ENCODE assay signal across 9 cellular contexts in genomic region chr3:31522152-31522551, GRCh38. TPM values are rescaled to one million over a fixed set of nuclear protein-coding genes. Genes with fewer than 3 reads are reported as not detected.
DNase-seq lines count a peak whose midpoint lies in the region; ATAC-seq and TF ChIP-seq lines count a peak whose summit lies in the region.
"Had no signal": no experiment of that assay in that cellular context is flagged by ENCODE, and none has a peak within 500 bp of the region (broad histone marks: within the 10 kb centered on the region; RNA-seq: fewer than 3 reads in every experiment).

No MANE protein-coding gene starts in this region.

- H3K27me3 Mint-ChIP-seq in activated T-helper 1 cell treated with anti-CD3 and anti-CD28 coated beads, Interleukin-12 subunit alpha, Interleukin-12 subunit beta, Interleukin-2, Interleukin-4 antibody, amounts not matched to agents 30 ng/mL and 10 ng/mL and 1 ng/mL, durations not matched to agents 14 hours and 24 hours and 36 hours (ENCODE audit: insufficient read depth) = no peaks in the 10 kb centered on the region
- no peaks in the 10 kb centered on the region for H3K27me3 Mint-ChIP-seq in Caco-2 (ENCODE audit: insufficient read depth, unreplicated experiment)

- no peak overlapping the region for H3K4me3 ChIP-seq in upper lobe of left lung
- H3K4me3 ChIP-seq in BE2C (ENCODE audit: low read depth, low read length) = no peak overlapping the region
- H3K4me3 ChIP-seq in Caco-2 (ENCODE audit: low read depth, low read length) = no peak overlapping the region

- H3K27ac Mint-ChIP-seq in activated T-helper 1 cell treated with anti-CD3 and anti-CD28 coated beads, Interleukin-12 subunit alpha, Interleukin-12 subunit beta, Interleukin-2, Interleukin-4 antibody, amounts not matched to agents 30 ng/mL and 10 ng/mL and 1 ng/mL, durations not matched to agents 14 hours and 24 hours and 36 hours = peak overlapping the region; percentile 42
- H3K27ac Mint-ChIP-seq in Caco-2 (ENCODE audit: unreplicated experiment) = no peak overlapping the region

- intact Hi-C loops in left ventricle myocardium superior (cut with micrococcal nuclease) (no loop called here), cardiac septum (cut with DNase I) (no loop called here), Caco-2 (cut with micrococcal nuclease; ENCODE audit: unreplicated experiment) (no loop called here)
- intact Hi-C loops in activated T-helper 1 cell treated with anti-CD3 and anti-CD28 coated beads, Interleukin-12 subunit alpha, Interleukin-12 subunit beta, Interleukin-2, Interleukin-4 antibody, amounts not matched to agents 30 ng/mL and 10 ng/mL and 1 ng/mL, durations not matched to agents 14 hours and 24 hours and 36 hours (cut with micrococcal nuclease) = no loop called here

- no peak for DNase-seq in left ventricle myocardium superior
- no peak for DNase-seq in cardiac septum (ENCODE audit: low spot score)
- DNase-seq in KBM-7 = peak; percentile 89
- peak; percentile 13 for DNase-seq in activated T-helper 1 cell treated with anti-CD3 and anti-CD28 coated beads, Interleukin-12 subunit alpha, Interleukin-12 subunit beta, Interleukin-2, Interleukin-4 antibody, amounts not matched to agents 30 ng/mL and 10 ng/mL and 1 ng/mL, durations not matched to agents 14 hours and 24 hours and 36 hours (ENCODE audit: low spot score)
- DNase-seq in upper lobe of left lung = peak in 1 of 2 donors; percentile 36
- DNase-seq in BE2C = no peak
- DNase-seq in Caco-2 = no peak
- DNase-seq in foreskin keratinocyte = no peak
- DNase-seq: stimulated activated CD4-positive, alpha-beta T cell treated with anti-CD3 and anti-CD28 coated beads, Interleukin-1b, Interleukin-23, amount 100 ng/mL, for 48 hours had no signal

- in situ Hi-C loops in KBM-7 (cut with MboI; ENCODE audit: low pct_unique_long_range_greater_than_20kb, low sequenced_read_pairs) = no loop called here

- ATAC-seq in left ventricle myocardium superior (peak; percentile 49), upper lobe of left lung (ENCODE audit: low FRiP score in 2 of 2) (peak; percentile 62 to 85), foreskin keratinocyte (no peak)

- H3K9me3 Mint-ChIP-seq in activated T-helper 1 cell treated with anti-CD3 and anti-CD28 coated beads, Interleukin-12 subunit alpha, Interleukin-12 subunit beta, Interleukin-2, Interleukin-4 antibody, amounts not matched to agents 30 ng/mL and 10 ng/mL and 1 ng/mL, durations not matched to agents 14 hours and 24 hours and 36 hours = peaks cover 4% of the 10 kb centered on the region
- no peaks in the 10 kb centered on the region for H3K9me3 Mint-ChIP-seq in Caco-2 (ENCODE audit: unreplicated experiment)

- TF ChIP-seq EP300 in upper lobe of left lung (IDR thresholded peaks at IDR 0.05) = no peak

- H3K27ac ChIP-seq in upper lobe of left lung (peak overlapping the region in 1 of 4 donors; percentile 54), foreskin keratinocyte (no peak overlapping the region)

- H3K4me1 Mint-ChIP-seq in activated T-helper 1 cell treated with anti-CD3 and anti-CD28 coated beads, Interleukin-12 subunit alpha, Interleukin-12 subunit beta, Interleukin-2, Interleukin-4 antibody, amounts not matched to agents 30 ng/mL and 10 ng/mL and 1 ng/mL, durations not matched to agents 14 hours and 24 hours and 36 hours (ENCODE audit: low read depth) = peaks cover 18% of the 10 kb centered on the region
- no peaks in the 10 kb centered on the region for H3K4me1 Mint-ChIP-seq in Caco-2 (ENCODE audit: low read depth, unreplicated experiment)

- no peak for TF ChIP-seq POLR2A in upper lobe of left lung (IDR thresholded peaks at IDR 0.05)

- H3K36me3 Mint-ChIP-seq in activated T-helper 1 cell treated with anti-CD3 and anti-CD28 coated beads, Interleukin-12 subunit alpha, Interleukin-12 subunit beta, Interleukin-2, Interleukin-4 antibody, amounts not matched to agents 30 ng/mL and 10 ng/mL and 1 ng/mL, durations not matched to agents 14 hours and 24 hours and 36 hours (ENCODE audit: low read depth) = no peaks in the 10 kb centered on the region
- H3K36me3 Mint-ChIP-seq in Caco-2 (ENCODE audit: insufficient read depth, unreplicated experiment) = no peaks in the 10 kb centered on the region

- H3K4me1 ChIP-seq in upper lobe of left lung (peaks cover 0 to 3% (median 0%) of the 10 kb centered on the region in 4 donors), BE2C (no peaks in the 10 kb centered on the region), Caco-2 (no peaks in the 10 kb centered on the region), foreskin keratinocyte (no peaks in the 10 kb centered on the region)

- no peaks in the 10 kb centered on the region for H3K9me3 ChIP-seq in upper lobe of left lung
- H3K9me3 ChIP-seq in BE2C = no peaks in the 10 kb centered on the region
- H3K9me3 ChIP-seq in Caco-2 = no peaks in the 10 kb centered on the region

- H3K36me3 ChIP-seq in upper lobe of left lung (no peaks in the 10 kb centered on the region), BE2C (no peaks in the 10 kb centered on the region), Caco-2 (ENCODE audit: control insufficient read depth, insufficient read depth, low read length) (no peaks in the 10 kb centered on the region)

- 25 to 41% methylated on average over 1 of the region's 1 CpG for WGBS in upper lobe of left lung, 2 donors

- no peak for TF ChIP-seq CTCF in upper lobe of left lung (IDR thresholded peaks at IDR 0.05)
- no peak for TF ChIP-seq CTCF in BE2C (IDR thresholded peaks at IDR 0.05; ENCODE audit: low read depth, low read length)
- no peak for TF ChIP-seq CTCF in Caco-2 (IDR thresholded peaks at IDR 0.05; ENCODE audit: insufficient read depth in 1 of 2, low read depth in 1 of 2, low read length in 1 of 2, severe bottlenecking in 1 of 2, unreplicated experiment in 1 of 2)
- no peak for TF ChIP-seq CTCF in foreskin keratinocyte (conservative IDR thresholded peaks at IDR 0.05)

- no peak overlapping the region for H3K4me3 Mint-ChIP-seq in activated T-helper 1 cell treated with anti-CD3 and anti-CD28 coated beads, Interleukin-12 subunit alpha, Interleukin-12 subunit beta, Interleukin-2, Interleukin-4 antibody, amounts not matched to agents 30 ng/mL and 10 ng/mL and 1 ng/mL, durations not matched to agents 14 hours and 24 hours and 36 hours
- H3K4me3 Mint-ChIP-seq in Caco-2 (ENCODE audit: unreplicated experiment) = no peak overlapping the region

- POLR2A ChIA-PET in Caco-2 (lab: Charles Lee) = interaction anchor here (1.6 kb wide), 1 partner anchor 10 kb away, joined by 6 read pairs; the partner anchor contains the start of gene STT3B

- H3K27me3 ChIP-seq in upper lobe of left lung (no peaks in the 10 kb centered on the region), BE2C (no peaks in the 10 kb centered on the region), Caco-2 (replicated peaks; ENCODE audit: control insufficient read depth, insufficient read depth, low read length) (no peaks in the 10 kb centered on the region), foreskin keratinocyte (no peaks in the 10 kb centered on the region)

- no TSS peak for BruUV-seq in Caco-2 (replicated peaks; lab: Mats Ljungman, UMichigan)

- CTCF ChIA-PET in Caco-2 (lab: Charles Lee) = no interaction called here

RNA-seq across cellular contexts. Expression of gene STT3B, which starts 10.6 kb away (rescaled TPM):
- 97.7 TPM for total RNA-seq in left ventricle myocardium superior
- 91.3 TPM for total RNA-seq in cardiac septum
- 140 and 147 TPM in 2 replicates for total RNA-seq in activated T-helper 1 cell treated with anti-CD3 and anti-CD28 coated beads, Interleukin-12 subunit alpha, Interleukin-12 subunit beta, Interleukin-2, Interleukin-4 antibody, amounts not matched to agents 30 ng/mL and 10 ng/mL and 1 ng/mL, durations not matched to agents 14 hours and 24 hours and 36 hours
- total RNA-seq in upper lobe of left lung = 100 to 1,000 TPM in 1 of 6 donors, 10 to 100 TPM in 5; 42.9 to 137 (median 88.8) TPM
- 15.6 TPM for polyA plus RNA-seq in BE2C (2012; ENCODE audit: insufficient read depth, insufficient read length, low read depth)
- 162 and 165 TPM in 2 replicates for total RNA-seq in Caco-2 (2022)
- 120 and 128 TPM in 2 replicates for total RNA-seq in foreskin keratinocyte
- polyA plus RNA-seq in foreskin keratinocyte = 36.0 and 42.4 TPM in 2 replicates

Comparison
In these comparisons a context has a peak if more than half of its experiments do, and no peak if none do; other contexts are left out.
1. DNase-seq: peak in KBM-7 (single experiment) and activated T-helper 1 cell treated with anti-CD3 and anti-CD28 coated beads, Interleukin-12 subunit alpha, Interleukin-12 subunit beta, Interleukin-2, Interleukin-4 antibody, amounts not matched to agents 30 ng/mL and 10 ng/mL and 1 ng/mL, durations not matched to agents 14 hours and 24 hours and 36 hours (single experiment); none in left ventricle myocardium superior (single experiment), cardiac septum (single experiment), BE2C (single experiment), Caco-2 (0 of 2) and foreskin keratinocyte (0 of 2).